25 cellular contexts compared by ENCODE assay signal in the genomic region with DNA sequence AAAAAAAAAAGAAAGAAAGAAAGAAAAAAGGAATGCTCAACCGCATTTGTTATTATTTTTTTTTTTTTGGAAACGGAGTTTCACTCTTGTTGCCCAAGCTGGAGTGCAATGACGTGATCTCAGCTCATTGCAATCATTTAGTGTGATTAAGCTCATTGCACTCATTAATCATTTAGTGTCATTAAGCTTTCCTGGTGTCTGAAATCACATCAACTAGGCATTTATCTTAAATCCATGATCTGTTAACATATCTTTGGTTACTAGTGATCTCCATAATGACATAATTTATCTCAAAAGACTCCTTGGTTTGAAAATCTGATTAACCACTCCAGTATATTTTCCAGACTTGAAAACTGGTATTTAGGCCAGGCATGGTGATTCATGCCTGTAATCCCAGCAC. TPM values are rescaled to one million over a fixed set of nuclear protein-coding genes. Genes with fewer than 3 reads are reported as not detected.
A peak's percentile ranks its signal among the peaks of the same experiment; 100 is the strongest.
DNase-seq lines count a peak whose midpoint lies in the region; ATAC-seq, FAIRE-seq and TF ChIP-seq lines count a peak whose summit lies in the region.
"Had no signal": no experiment of that assay in that cellular context is flagged by ENCODE, and none has a peak within 500 bp of the region (broad histone marks: within the 10 kb centered on the region; RNA-seq: fewer than 3 reads in every experiment).

No MANE protein-coding gene starts in this region.

- no peak overlapping the region for H3K9ac ChIP-seq in BLaER1
- H3K9ac ChIP-seq in astrocyte (ENCODE audit: low read length), result no peak overlapping the region
- H3K9ac ChIP-seq: KMS-11 had no signal

- H4K20me1 ChIP-seq in BLaER1 (no peaks in the 10 kb centered on the region), astrocyte (ENCODE audit: insufficient read depth, low read length) (no peaks in the 10 kb centered on the region)

- intact Hi-C loops in spleen (cut with DNase I; ENCODE audit: low total_unique reads), result no loop called here
- intact Hi-C loops in naive thymus-derived CD4-positive, alpha-beta T cell (cut with micrococcal nuclease), result loop anchor here in 1 of 2 donors (2.0 kb wide), 1 partner anchor 619 kb away; no protein-coding TSS in a partner anchor
- intact Hi-C loops in activated T-helper 2 cell treated with anti-CD3 and anti-CD28 coated beads, Interferon-gamma antibody, Interleukin-2, Interleukin-4, amounts not matched to agents 10 μg/mL and 5 μg/mL and 100 μg/mL, durations not matched to agents 14 hours and 24 hours and 36 hours (cut with micrococcal nuclease), result loop anchor here (5.0 kb wide), 1 partner anchor 62 kb away; no protein-coding TSS in a partner anchor

- H3K4me2 ChIP-seq in BLaER1 (peak overlapping the region; percentile 75; the same call in 1 of the 2 replicates), astrocyte (ENCODE audit: low read length) (no peak overlapping the region)
- H3K4me2 ChIP-seq: KMS-11 had no signal

- H3K27me3 Mint-ChIP-seq in astrocyte (ENCODE audit: low read depth, unreplicated experiment), result no peaks in the 10 kb centered on the region
- H3K27me3 Mint-ChIP-seq in naive thymus-derived CD4-positive, alpha-beta T cell, result no peaks in the 10 kb centered on the region
- H3K27me3 Mint-ChIP-seq in activated T-helper 2 cell treated with anti-CD3 and anti-CD28 coated beads, Interferon-gamma antibody, Interleukin-2, Interleukin-4, amounts not matched to agents 10 μg/mL and 5 μg/mL and 100 μg/mL, durations not matched to agents 14 hours and 24 hours and 36 hours (ENCODE audit: low read depth), result no peaks in the 10 kb centered on the region

- WGBS in spleen, 5 donors, result 78 to 99% (median 95%) methylated on average over 3 of the region's 3 CpGs

- H3K4me3 Mint-ChIP-seq in astrocyte (ENCODE audit: unreplicated experiment), result no peak overlapping the region
- H3K4me3 Mint-ChIP-seq in naive thymus-derived CD4-positive, alpha-beta T cell, result no peak overlapping the region
- no peak overlapping the region for H3K4me3 Mint-ChIP-seq in activated T-helper 2 cell treated with anti-CD3 and anti-CD28 coated beads, Interferon-gamma antibody, Interleukin-2, Interleukin-4, amounts not matched to agents 10 μg/mL and 5 μg/mL and 100 μg/mL, durations not matched to agents 14 hours and 24 hours and 36 hours (ENCODE audit: low read depth)
- H3K4me3 Mint-ChIP-seq: CD8-positive, alpha-beta T cell had no signal

- H3K4me1 ChIP-seq in BLaER1 (peaks cover 17% of the 10 kb centered on the region), astrocyte (ENCODE audit: insufficient read depth, low read length) (no peaks in the 10 kb centered on the region), spleen (peaks cover 5 to 34% (median 18%) of the 10 kb centered on the region in 6 donors)
- H3K4me1 ChIP-seq in naive thymus-derived CD4-positive, alpha-beta T cell (ENCODE audit: control insufficient read depth in 2 of 2, insufficient read depth in 2 of 2, low read length in 2 of 2), result peaks cover 0 to 5% of the 10 kb centered on the region in 2 donors
- H3K4me1 ChIP-seq: Caco-2 had no signal

- FAIRE-seq in astrocyte (lab: Jason Lieb, UNC), result no peak

- H2AFZ ChIP-seq in astrocyte (ENCODE audit: low read depth, low read length), result no peak overlapping the region

- no peaks in the 10 kb centered on the region for H3K79me2 ChIP-seq in astrocyte (ENCODE audit: insufficient read depth, low read length)

- H3K27me3 ChIP-seq in BLaER1, result no peaks in the 10 kb centered on the region
- H3K27me3 ChIP-seq in astrocyte (ENCODE audit: insufficient read depth, low read length), result no peaks in the 10 kb centered on the region
- no peaks in the 10 kb centered on the region for H3K27me3 ChIP-seq in spleen (replicated peaks in 1 of 7)
- H3K27me3 ChIP-seq in naive thymus-derived CD4-positive, alpha-beta T cell (ENCODE audit: control insufficient read depth in 2 of 2, insufficient read depth in 2 of 2, low read length in 2 of 2), result no peaks in the 10 kb centered on the region
- H3K27me3 ChIP-seq: Peyer's patch had no signal

- H3K27ac ChIP-seq in BLaER1 (no peak overlapping the region), astrocyte (ENCODE audit: low read depth, low read length) (no peak overlapping the region), spleen (peak overlapping the region in 7 of 8 donors; percentile 24 to 85 (median 82))
- H3K27ac ChIP-seq in naive thymus-derived CD4-positive, alpha-beta T cell (ENCODE audit: low read depth, low read length), result no peak overlapping the region
- H3K27ac ChIP-seq: KMS-11, SK-N-MC had no signal

- no peak overlapping the region for H3K4me3 ChIP-seq in BLaER1
- H3K4me3 ChIP-seq in astrocyte (ENCODE audit: insufficient read depth, low read depth, low read length), result no peak overlapping the region
- H3K4me3 ChIP-seq in spleen, result no peak overlapping the region
- H3K4me3 ChIP-seq in naive thymus-derived CD4-positive, alpha-beta T cell (ENCODE audit: low read length), result no peak overlapping the region
- H3K4me3 ChIP-seq: Peyer's patch, SK-N-MC had no signal

- DNase-seq in NCI-H82 (lab: John Stamatoyannopoulos, UW), result peak; percentile 45
- peak; percentile 90 for DNase-seq in astrocyte (ENCODE audit: low read depth)
- DNase-seq in spleen, result no peak
- no peak for DNase-seq in naive thymus-derived CD4-positive, alpha-beta T cell
- no peak for DNase-seq in activated naive CD4-positive, alpha-beta T cell treated with anti-CD3 and anti-CD28 coated beads, Interleukin-2, amount 50 U/mL, for 16 hours
- no peak for DNase-seq in activated T-helper 2 cell treated with anti-CD3 and anti-CD28 coated beads, Interferon-gamma antibody, Interleukin-2, Interleukin-4, amounts not matched to agents 10 μg/mL and 5 μg/mL and 100 μg/mL, durations not matched to agents 14 hours and 24 hours and 36 hours (ENCODE audit: low spot score)
- DNase-seq: 8988T; C1 segment of cervical spinal cord; Caco-2; CD8-positive, alpha-beta T cell; EL; GDM1; H7; MM.1S; NCI-H2029; NCI-H446; NCI-H524 treated with DMSO at 0.1 percent for 48 hours; NCI-H774; OCI-M1; Peyer's patch; SIG-M5 had no signal

- peaks cover 48% of the 10 kb centered on the region for H3K9me3 ChIP-seq in BLaER1
- no peaks in the 10 kb centered on the region for H3K9me3 ChIP-seq in astrocyte (ENCODE audit: insufficient read depth, low read depth, low read length)
- H3K9me3 ChIP-seq in spleen, result peaks cover 11 to 51% (median 36%) of the 10 kb centered on the region in 8 donors
- H3K9me3 ChIP-seq in naive thymus-derived CD4-positive, alpha-beta T cell (ENCODE audit: control insufficient read depth in 2 of 3, low read length in 3 of 3), result peaks cover 0 to 21% (median 7%) of the 10 kb centered on the region in 3 experiments

- peaks cover 16% of the 10 kb centered on the region for H3K36me3 Mint-ChIP-seq in astrocyte (ENCODE audit: low read depth, unreplicated experiment)
- H3K36me3 Mint-ChIP-seq in naive thymus-derived CD4-positive, alpha-beta T cell, result peaks cover 5 to 74% (median 67%) of the 10 kb centered on the region in 5 donors
- H3K36me3 Mint-ChIP-seq in activated T-helper 2 cell treated with anti-CD3 and anti-CD28 coated beads, Interferon-gamma antibody, Interleukin-2, Interleukin-4, amounts not matched to agents 10 μg/mL and 5 μg/mL and 100 μg/mL, durations not matched to agents 14 hours and 24 hours and 36 hours (ENCODE audit: low read depth), result peaks cover 28% of the 10 kb centered on the region

- peaks cover 28% of the 10 kb centered on the region for H3K9me3 Mint-ChIP-seq in astrocyte (ENCODE audit: unreplicated experiment)
- peaks cover 0 to 69% (median 23%) of the 10 kb centered on the region in 11 donors for H3K9me3 Mint-ChIP-seq in naive thymus-derived CD4-positive, alpha-beta T cell
- peaks cover 18% of the 10 kb centered on the region for H3K9me3 Mint-ChIP-seq in activated T-helper 2 cell treated with anti-CD3 and anti-CD28 coated beads, Interferon-gamma antibody, Interleukin-2, Interleukin-4, amounts not matched to agents 10 μg/mL and 5 μg/mL and 100 μg/mL, durations not matched to agents 14 hours and 24 hours and 36 hours

- H3K27ac Mint-ChIP-seq in astrocyte (ENCODE audit: unreplicated experiment), result no peak overlapping the region
- no peak overlapping the region for H3K27ac Mint-ChIP-seq in naive thymus-derived CD4-positive, alpha-beta T cell
- H3K27ac Mint-ChIP-seq in activated T-helper 2 cell treated with anti-CD3 and anti-CD28 coated beads, Interferon-gamma antibody, Interleukin-2, Interleukin-4, amounts not matched to agents 10 μg/mL and 5 μg/mL and 100 μg/mL, durations not matched to agents 14 hours and 24 hours and 36 hours, result no peak overlapping the region
- H3K27ac Mint-ChIP-seq: CD8-positive, alpha-beta T cell had no signal

- TF ChIP-seq POLR2A in spleen (IDR thresholded peaks at IDR 0.05), result no peak

- TF ChIP-seq CTCF in astrocyte (IDR thresholded peaks at IDR 0.05; ENCODE audit: insufficient read depth, low read depth, low read length) (no peak), spleen (IDR thresholded peaks at IDR 0.05 in 8 of 11, conservative IDR thresholded peaks at IDR 0.05 in 3 of 11) (no peak)

- no peak for ATAC-seq in naive thymus-derived CD4-positive, alpha-beta T cell
- ATAC-seq in HG03025 (IDR thresholded peaks at IDR 0.05; ENCODE audit: low FRiP score, unreplicated experiment), result no peak
- ATAC-seq: CD8-positive, alpha-beta T cell had no signal

- CTCF ChIA-PET in naive thymus-derived CD4-positive, alpha-beta T cell (lab: Charles Lee), result interaction anchor here (0.7 kb wide), 1 partner anchor 339 kb away, joined by 5 read pairs; no protein-coding TSS in a partner anchor

- H3K36me3 ChIP-seq in BLaER1 (peaks cover 51% of the 10 kb centered on the region), astrocyte (ENCODE audit: insufficient read depth, low read length) (no peaks in the 10 kb centered on the region), spleen (peaks cover 0 to 77% (median 28%) of the 10 kb centered on the region in 6 donors)
- peaks cover 4 to 30% (median 5%) of the 10 kb centered on the region in 3 experiments for H3K36me3 ChIP-seq in naive thymus-derived CD4-positive, alpha-beta T cell (ENCODE audit: control insufficient read depth in 2 of 3, insufficient read depth in 3 of 3, low read length in 3 of 3)
- H3K36me3 ChIP-seq: Peyer's patch had no signal

- POLR2A ChIA-PET in naive thymus-derived CD4-positive, alpha-beta T cell (lab: Charles Lee), result interaction anchor here (0.9 kb wide), 2 partner anchors 14 to 32 kb away, joined by 3 read pairs; no protein-coding TSS in a partner anchor

- H3K4me1 Mint-ChIP-seq in astrocyte (ENCODE audit: low read depth, unreplicated experiment), result no peaks in the 10 kb centered on the region
- H3K4me1 Mint-ChIP-seq in naive thymus-derived CD4-positive, alpha-beta T cell, result peaks cover 0 to 11% (median 11%) of the 10 kb centered on the region in 7 donors
- peaks cover 6% of the 10 kb centered on the region for H3K4me1 Mint-ChIP-seq in activated T-helper 2 cell treated with anti-CD3 and anti-CD28 coated beads, Interferon-gamma antibody, Interleukin-2, Interleukin-4, amounts not matched to agents 10 μg/mL and 5 μg/mL and 100 μg/mL, durations not matched to agents 14 hours and 24 hours and 36 hours (ENCODE audit: low read depth)

RNA-seq across cellular contexts. Expression of a gene that starts 26.3 kb away (rescaled TPM):
- 2.1 and 2.2 TPM in 2 replicates for total RNA-seq in astrocyte
- 1 to 10 TPM; 2.9 to 5.6 (median 3.8) TPM for total RNA-seq in spleen
- 1 to 10 TPM; 1.0 to 2.3 (median 1.3) TPM for polyA plus RNA-seq in spleen
- 1 to 10 TPM in 4 of 5 experiments, under 1 TPM in 1; 0.92 to 2.0 (median 1.9) TPM for total RNA-seq in naive thymus-derived CD4-positive, alpha-beta T cell
- 1 to 10 TPM in 1 of 2 donors, under 1 TPM in 1; 0.41 to 1.2 TPM for polyA plus RNA-seq in naive thymus-derived CD4-positive, alpha-beta T cell
- 0.37 and 0.39 TPM in 2 replicates for total RNA-seq in activated T-helper 2 cell treated with anti-CD3 and anti-CD28 coated beads, Interferon-gamma antibody, Interleukin-2, Interleukin-4, amounts not matched to agents 10 μg/mL and 5 μg/mL and 100 μg/mL, durations not matched to agents 14 hours and 24 hours and 36 hours

RNA-seq across cellular contexts. Expression of a gene that starts 43.0 kb away (rescaled TPM):
- total RNA-seq in astrocyte (3.6 and 3.9 TPM in 2 replicates), spleen (10 to 100 TPM; 12.9 to 27.4 (median 15.8) TPM)
- polyA plus RNA-seq in spleen, result 10 to 100 TPM; 13.7 to 18.1 (median 17.5) TPM
- 10 to 100 TPM in 2 of 5 experiments, 1 to 10 TPM in 3; 4.1 to 22.9 (median 8.1) TPM for total RNA-seq in naive thymus-derived CD4-positive, alpha-beta T cell
- 10 to 100 TPM; 15.7 to 17.8 TPM for polyA plus RNA-seq in naive thymus-derived CD4-positive, alpha-beta T cell
- total RNA-seq in activated T-helper 2 cell treated with anti-CD3 and anti-CD28 coated beads, Interferon-gamma antibody, Interleukin-2, Interleukin-4, amounts not matched to agents 10 μg/mL and 5 μg/mL and 100 μg/mL, durations not matched to agents 14 hours and 24 hours and 36 hours, result 1.8 and 2.8 TPM in 2 replicates

Comparison
In these comparisons a context has a peak if more than half of its experiments do, and no peak if none do; other contexts are left out.
1. H3K27ac ChIP-seq: peak in spleen (7 of 8); none in BLaER1 (single experiment), astrocyte (single experiment) and naive thymus-derived CD4-positive, alpha-beta T cell (single experiment).
2. DNase-seq: peak in NCI-H82 (single experiment) and astrocyte (single experiment); none in spleen (single experiment), naive thymus-derived CD4-positive, alpha-beta T cell (0 of 9), activated naive CD4-positive, alpha-beta T cell treated with anti-CD3 and anti-CD28 coated beads, Interleukin-2, amount 50 U/mL, for 16 hours (single experiment) and activated T-helper 2 cell treated with anti-CD3 and anti-CD28 coated beads, Interferon-gamma antibody, Interleukin-2, Interleukin-4, amounts not matched to agents 10 μg/mL and 5 μg/mL and 100 μg/mL, durations not matched to agents 14 hours and 24 hours and 36 hours (single experiment).